25 cellular contexts compared by ENCODE assay signal in genomic region chr5:10891193-10891592, GRCh38.
"Had no signal": no experiment of that assay in that cellular context is flagged by ENCODE, and none has a peak within 500 bp of the region (broad histone marks: within the 10 kb centered on the region; RNA-seq: fewer than 3 reads in every experiment).

No MANE protein-coding gene starts in this region.

- DNase-seq: activated B cell treated with CpG ODN at 0.5 μM for 24 hours; activated CD4-positive, alpha-beta T cell treated with anti-CD3 and anti-CD28 coated beads for 48 hours; activated CD4-positive, alpha-beta T cell treated with anti-CD3 and anti-CD28 coated beads, Interleukin-2, amount 50 U/mL, for 1 hour; activated CD4-positive, alpha-beta T cell treated with anti-CD3 and anti-CD28 coated beads, Interleukin-2, amount 50 U/mL, for 48 hours; activated CD8-positive, alpha-beta memory T cell treated with anti-CD3 and anti-CD28 coated beads for 24 hours; activated CD8-positive, alpha-beta T cell treated with anti-CD3 and anti-CD28 coated beads for 36 hours; activated effector memory CD4-positive, alpha-beta T cell treated with Interleukin-2 at 50 U/mL for 16 hours; activated gamma-delta T cell treated with Interleukin-2 at 50 U/mL for 16 hours; activated naive CD4-positive, alpha-beta T cell treated with anti-CD3 and anti-CD28 coated beads, Interleukin-2, amount 50 U/mL, for 16 hours; activated naive CD4-positive, alpha-beta T cell treated with Interleukin-2 at 50 U/mL for 16 hours; activated T-cell treated with anti-CD3 and anti-CD28 coated beads, Interleukin-2, amount 50 U/mL, for 4 hours; amniotic stem cell; anterior cingulate cortex; brain microvascular endothelial cell; dorsolateral prefrontal cortex; effector memory CD4-positive, alpha-beta T cell; endodermal cell; foreskin fibroblast; head of caudate nucleus; T1000; WERI-Rb-1 had no signal

- H3K4me3 ChIP-seq: coronary artery, dorsolateral prefrontal cortex had no signal

- ATAC-seq: activated CD4-positive, CD25-positive, alpha-beta regulatory T cell treated with anti-CD3 and anti-CD28 coated beads, Interleukin-2, amount 50 U/mL, for 24 hours; activated CD8-positive, alpha-beta T cell treated with anti-CD3 and anti-CD28 coated beads for 36 hours; activated T-cell treated with anti-CD3 and anti-CD28 coated beads, Interleukin-2, amount 50 U/mL, for 4 hours; activated T-helper 17 cell treated with anti-CD3 and anti-CD28 coated beads, Interleukin-2, amount 50 U/mL, for 72 hours; esophagus mucosa had no signal

- H3K27ac ChIP-seq: brain microvascular endothelial cell, coronary artery, dorsolateral prefrontal cortex, WERI-Rb-1 had no signal

- H3K27me3 ChIP-seq: brain microvascular endothelial cell, dorsolateral prefrontal cortex had no signal

- H3K36me3 ChIP-seq: brain microvascular endothelial cell, WERI-Rb-1 had no signal
